ENCODE assay signal across 18 cellular contexts in genomic region chr3:117131259-117131658, GRCh38.
"Had no signal": no experiment of that assay in that cellular context is flagged by ENCODE, and none has a peak within 500 bp of the region (broad histone marks: within the 10 kb centered on the region; RNA-seq: fewer than 3 reads in every experiment).

No MANE protein-coding gene starts in this region.

- H3K27ac ChIP-seq: esophagus muscularis mucosa, prostate gland, tibial nerve had no signal

- H3K9me3 Mint-ChIP-seq: activated naive CD8-positive, alpha-beta T cell treated with anti-CD3 and anti-CD28 coated beads, Interleukin-2, amount 10 ng/mL, durations not matched to agents 7 days and 5 days; activated T-helper 1 cell treated with anti-CD3 and anti-CD28 coated beads, Interleukin-12 subunit alpha, Interleukin-12 subunit beta, Interleukin-2, Interleukin-4 antibody, amounts not matched to agents 30 ng/mL and 10 ng/mL and 1 ng/mL, durations not matched to agents 14 hours and 24 hours and 36 hours; brain; stimulated activated memory B cell treated with anti-CD40 and anti-IgM and Interleukin-4, amounts not matched to agents 10 μg/mL and 1 μg/mL and 100 μg/mL, for 72 hours had no signal

- H3K27me3 Mint-ChIP-seq: activated naive CD8-positive, alpha-beta T cell treated with anti-CD3 and anti-CD28 coated beads, Interleukin-2, amount 10 ng/mL, durations not matched to agents 7 days and 5 days; brain; central memory CD8-positive, alpha-beta T cell; stimulated activated memory B cell treated with anti-CD40 and anti-IgM and Interleukin-4, amounts not matched to agents 10 μg/mL and 1 μg/mL and 100 μg/mL, for 72 hours had no signal

- DNase-seq: activated CD4-positive, alpha-beta T cell treated with anti-CD3 and anti-CD28 coated beads, Interleukin-2, amount 50 U/mL, for 1 hour; activated CD8-positive, alpha-beta memory T cell treated with anti-CD3 and anti-CD28 coated beads for 24 hours; activated naive CD8-positive, alpha-beta T cell treated with anti-CD3 and anti-CD28 coated beads, Interleukin-2, amount 10 ng/mL, durations not matched to agents 7 days and 5 days; cortex of kidney; effector CD4-positive, alpha-beta T cell; hippocampal formation; kidney glomerular epithelial cell; mammary epithelial cell; naive thymus-derived CD4-positive, alpha-beta T cell; SW 1271 had no signal

- H3K4me3 Mint-ChIP-seq: activated naive CD8-positive, alpha-beta T cell treated with anti-CD3 and anti-CD28 coated beads, Interleukin-2, amount 10 ng/mL, durations not matched to agents 7 days and 5 days; activated T-helper 1 cell treated with anti-CD3 and anti-CD28 coated beads, Interleukin-12 subunit alpha, Interleukin-12 subunit beta, Interleukin-2, Interleukin-4 antibody, amounts not matched to agents 30 ng/mL and 10 ng/mL and 1 ng/mL, durations not matched to agents 14 hours and 24 hours and 36 hours; central memory CD8-positive, alpha-beta T cell; naive thymus-derived CD4-positive, alpha-beta T cell; stimulated activated memory B cell treated with anti-CD40 and anti-IgM and Interleukin-4, amounts not matched to agents 10 μg/mL and 1 μg/mL and 100 μg/mL, for 72 hours had no signal

- H3K36me3 ChIP-seq: esophagus muscularis mucosa, prostate gland, tibial nerve had no signal

- ATAC-seq: activated CD4-positive, CD25-positive, alpha-beta regulatory T cell treated with anti-CD3 and anti-CD28 coated beads, Interleukin-2, amount 50 U/mL, for 24 hours; naive thymus-derived CD4-positive, alpha-beta T cell; stimulated activated memory B cell treated with anti-CD40 and anti-IgM and Interleukin-4, amounts not matched to agents 10 μg/mL and 1 μg/mL and 100 μg/mL, for 72 hours had no signal

- H3K27ac Mint-ChIP-seq: activated naive CD8-positive, alpha-beta T cell treated with anti-CD3 and anti-CD28 coated beads, Interleukin-2, amount 10 ng/mL, durations not matched to agents 7 days and 5 days; activated T-helper 1 cell treated with anti-CD3 and anti-CD28 coated beads, Interleukin-12 subunit alpha, Interleukin-12 subunit beta, Interleukin-2, Interleukin-4 antibody, amounts not matched to agents 30 ng/mL and 10 ng/mL and 1 ng/mL, durations not matched to agents 14 hours and 24 hours and 36 hours; naive thymus-derived CD4-positive, alpha-beta T cell; stimulated activated memory B cell treated with anti-CD40 and anti-IgM and Interleukin-4, amounts not matched to agents 10 μg/mL and 1 μg/mL and 100 μg/mL, for 72 hours had no signal

- H3K4me1 Mint-ChIP-seq: activated naive CD8-positive, alpha-beta T cell treated with anti-CD3 and anti-CD28 coated beads, Interleukin-2, amount 10 ng/mL, durations not matched to agents 7 days and 5 days; central memory CD8-positive, alpha-beta T cell; naive thymus-derived CD4-positive, alpha-beta T cell; stimulated activated memory B cell treated with anti-CD40 and anti-IgM and Interleukin-4, amounts not matched to agents 10 μg/mL and 1 μg/mL and 100 μg/mL, for 72 hours had no signal

- H3K9me3 ChIP-seq: esophagus muscularis mucosa, prostate gland, tibial nerve had no signal

- H3K36me3 Mint-ChIP-seq: activated naive CD8-positive, alpha-beta T cell treated with anti-CD3 and anti-CD28 coated beads, Interleukin-2, amount 10 ng/mL, durations not matched to agents 7 days and 5 days; brain; naive thymus-derived CD4-positive, alpha-beta T cell; stimulated activated memory B cell treated with anti-CD40 and anti-IgM and Interleukin-4, amounts not matched to agents 10 μg/mL and 1 μg/mL and 100 μg/mL, for 72 hours had no signal

- H3K4me1 ChIP-seq: esophagus muscularis mucosa, prostate gland had no signal

- H3K27me3 ChIP-seq: esophagus muscularis mucosa, tibial nerve had no signal

- H3K4me3 ChIP-seq: esophagus muscularis mucosa, prostate gland, tibial nerve had no signal
